13 cellular contexts compared by ENCODE assay signal in genomic region chr1:93692001-93692400, GRCh38. TPM values are rescaled to one million over a fixed set of nuclear protein-coding genes. Genes with fewer than 3 reads are reported as not detected.
DNase-seq lines count a peak whose midpoint lies in the region; ATAC-seq and TF ChIP-seq lines count a peak whose summit lies in the region.
"Had no signal": no experiment of that assay in that cellular context is flagged by ENCODE, and none has a peak within 500 bp of the region (broad histone marks: within the 10 kb centered on the region; RNA-seq: fewer than 3 reads in every experiment).

No MANE protein-coding gene starts in this region.

- peaks cover 3% of the 10 kb centered on the region for H3K27me3 Mint-ChIP-seq in activated CD4-positive, alpha-beta memory T cell treated with anti-CD3 and anti-CD28 coated beads, Interleukin-2, amount 10 ng/mL, durations not matched to agents 7 days and 5 days
- peaks cover 4% of the 10 kb centered on the region for H3K27me3 Mint-ChIP-seq in activated CD4-positive, alpha-beta memory T cell treated with anti-CD3 and anti-CD28 coated beads for 36 hours

- no peaks in the 10 kb centered on the region for H3K36me3 Mint-ChIP-seq in activated CD4-positive, alpha-beta memory T cell treated with anti-CD3 and anti-CD28 coated beads, Interleukin-2, amount 10 ng/mL, durations not matched to agents 7 days and 5 days (ENCODE audit: low read depth)
- H3K36me3 Mint-ChIP-seq in activated CD4-positive, alpha-beta memory T cell treated with anti-CD3 and anti-CD28 coated beads for 36 hours: no peaks in the 10 kb centered on the region
- H3K36me3 Mint-ChIP-seq: activated naive CD4-positive, alpha-beta T cell treated with anti-CD3 and anti-CD28 coated beads, Interleukin-2, amount 50 U/mL, for 72 hours; naive thymus-derived CD4-positive, alpha-beta T cell had no signal

- H3K36me3 ChIP-seq in thoracic aorta: no peaks in the 10 kb centered on the region
- H3K36me3 ChIP-seq: BE2C had no signal

- H3K9me3 Mint-ChIP-seq in activated CD4-positive, alpha-beta memory T cell treated with anti-CD3 and anti-CD28 coated beads, Interleukin-2, amount 10 ng/mL, durations not matched to agents 7 days and 5 days: no peaks in the 10 kb centered on the region
- H3K9me3 Mint-ChIP-seq in activated CD4-positive, alpha-beta memory T cell treated with anti-CD3 and anti-CD28 coated beads for 36 hours: no peaks in the 10 kb centered on the region
- H3K9me3 Mint-ChIP-seq: activated naive CD4-positive, alpha-beta T cell treated with anti-CD3 and anti-CD28 coated beads, Interleukin-2, amount 50 U/mL, for 72 hours; naive thymus-derived CD4-positive, alpha-beta T cell had no signal

- peaks cover 2% of the 10 kb centered on the region for H3K4me1 Mint-ChIP-seq in activated CD4-positive, alpha-beta memory T cell treated with anti-CD3 and anti-CD28 coated beads, Interleukin-2, amount 10 ng/mL, durations not matched to agents 7 days and 5 days
- H3K4me1 Mint-ChIP-seq in activated CD4-positive, alpha-beta memory T cell treated with anti-CD3 and anti-CD28 coated beads for 36 hours (ENCODE audit: low read depth): peaks cover 14% of the 10 kb centered on the region

- no peak for DNase-seq in activated CD4-positive, alpha-beta memory T cell treated with anti-CD3 and anti-CD28 coated beads, Interleukin-2, amount 10 ng/mL, durations not matched to agents 7 days and 5 days
- no peak for DNase-seq in activated CD4-positive, alpha-beta memory T cell treated with anti-CD3 and anti-CD28 coated beads for 36 hours
- peak; percentile 49 for DNase-seq in NCI-H510A (lab: John Stamatoyannopoulos, UW)
- DNase-seq in dermis blood vessel endothelial cell: peak; percentile 10
- no peak for DNase-seq in thoracic aorta (ENCODE audit: low spot score)
- DNase-seq in effector CD8-positive, alpha-beta T cell (lab: John Stamatoyannopoulos, UW): no peak
- DNase-seq in 8988T: no peak
- DNase-seq in DMS53 treated with DMSO at 0.1 percent for 48 hours (lab: John Stamatoyannopoulos, UW; ENCODE audit: unreplicated experiment): no peak
- DNase-seq: activated CD4-positive, alpha-beta T cell treated with anti-CD3 and anti-CD28 coated beads, Interleukin-2, amount 50 U/mL, for 4 hours; naive thymus-derived CD4-positive, alpha-beta T cell; NCI-H1436 treated with DMSO at 0.1 percent for 48 hours had no signal

- H3K27ac Mint-ChIP-seq in activated CD4-positive, alpha-beta memory T cell treated with anti-CD3 and anti-CD28 coated beads, Interleukin-2, amount 10 ng/mL, durations not matched to agents 7 days and 5 days: peak overlapping the region; percentile 91
- H3K27ac Mint-ChIP-seq in activated CD4-positive, alpha-beta memory T cell treated with anti-CD3 and anti-CD28 coated beads for 36 hours: no peak overlapping the region

- H3K4me3 ChIP-seq in thoracic aorta: peak overlapping the region; percentile 51

- CTCF ChIA-PET in activated CD4-positive, alpha-beta memory T cell treated with anti-CD3 and anti-CD28 coated beads, Interleukin-2, amount 10 ng/mL, durations not matched to agents 7 days and 5 days (lab: Charles Lee): interaction anchor here (1.5 to 2.4 kb wide), 3 partner anchors 9 to 25 kb away, joined by 3 to 12 read pairs (median 9); partner anchors contain the start of gene BCAR3
- CTCF ChIA-PET in activated CD4-positive, alpha-beta memory T cell treated with anti-CD3 and anti-CD28 coated beads for 36 hours (lab: Charles Lee): interaction anchor here (0.9 to 1.8 kb wide), 4 partner anchors 10 to 152 kb away, joined by 3 to 7 read pairs (median 4); partner anchors contain the start of gene BCAR3

- ATAC-seq in thoracic aorta (ENCODE audit: insufficient number of reproducible peaks, low FRiP score, low read depth): no peak
- ATAC-seq: activated naive CD4-positive, alpha-beta T cell treated with anti-CD3 and anti-CD28 coated beads, Interleukin-2, amount 50 U/mL, for 72 hours; naive thymus-derived CD4-positive, alpha-beta T cell had no signal

- H3K9me3 ChIP-seq in thoracic aorta: no peaks in the 10 kb centered on the region
- H3K9me3 ChIP-seq: BE2C had no signal

- no peak overlapping the region for H3K4me3 Mint-ChIP-seq in activated CD4-positive, alpha-beta memory T cell treated with anti-CD3 and anti-CD28 coated beads, Interleukin-2, amount 10 ng/mL, durations not matched to agents 7 days and 5 days
- H3K4me3 Mint-ChIP-seq in activated CD4-positive, alpha-beta memory T cell treated with anti-CD3 and anti-CD28 coated beads for 36 hours: no peak overlapping the region
- H3K4me3 Mint-ChIP-seq: naive thymus-derived CD4-positive, alpha-beta T cell had no signal

- POLR2A ChIA-PET in activated CD4-positive, alpha-beta memory T cell treated with anti-CD3 and anti-CD28 coated beads, Interleukin-2, amount 10 ng/mL, durations not matched to agents 7 days and 5 days (lab: Charles Lee): interaction anchor here (1.0 to 2.8 kb wide), 7 partner anchors 10 to 346 kb away, joined by 3 to 21 read pairs (median 11); partner anchors contain the start of gene BCAR3
- POLR2A ChIA-PET in activated CD4-positive, alpha-beta memory T cell treated with anti-CD3 and anti-CD28 coated beads for 36 hours (lab: Charles Lee): interaction anchor here (1.5 to 2.2 kb wide), 2 partner anchors 10 to 24 kb away, joined by 5 to 12 read pairs; partner anchors contain the start of gene BCAR3

- TF ChIP-seq CTCF in thoracic aorta (IDR thresholded peaks at IDR 0.05): no peak

- peak overlapping the region; percentile 80 to 88 for H3K27ac ChIP-seq in thoracic aorta

- H3K4me1 ChIP-seq in thoracic aorta (ENCODE audit: control insufficient read depth in 1 of 2, low read depth in 2 of 2): peaks cover 30 to 48% of the 10 kb centered on the region in 2 donors

- intact Hi-C loops in activated CD4-positive, alpha-beta memory T cell treated with anti-CD3 and anti-CD28 coated beads for 36 hours (cut with micrococcal nuclease): loop anchor here (2.0 to 5.0 kb wide), 3 partner anchors 53 to 125 kb away; no protein-coding TSS in a partner anchor

- H3K27me3 ChIP-seq in thoracic aorta (replicated peaks; ENCODE audit: insufficient read depth): no peaks in the 10 kb centered on the region
- H3K27me3 ChIP-seq: BE2C had no signal

RNA-seq across cellular contexts. Expression of gene BCAR3, which starts 10.4 kb away (rescaled TPM):
- 1 to 10 TPM; 3.1 to 3.9 TPM for total RNA-seq in activated CD4-positive, alpha-beta memory T cell treated with anti-CD3 and anti-CD28 coated beads, Interleukin-2, amount 10 ng/mL, durations not matched to agents 7 days and 5 days
- total RNA-seq in activated CD4-positive, alpha-beta memory T cell treated with anti-CD3 and anti-CD28 coated beads for 36 hours: under 1 TPM; 0.74 to 0.82 TPM
- total RNA-seq in dermis blood vessel endothelial cell (47.1 and 50.5 TPM in 2 replicates), thoracic aorta (10 to 100 TPM; 26.7 to 36.3 TPM)

Comparison
In these comparisons a context has a peak if more than half of its experiments do, and no peak if none do; other contexts are left out.
1. DNase-seq: peak in NCI-H510A (single experiment) and dermis blood vessel endothelial cell (single experiment); none in activated CD4-positive, alpha-beta memory T cell treated with anti-CD3 and anti-CD28 coated beads, Interleukin-2, amount 10 ng/mL, durations not matched to agents 7 days and 5 days (single experiment), activated CD4-positive, alpha-beta memory T cell treated with anti-CD3 and anti-CD28 coated beads for 36 hours (single experiment), thoracic aorta (single experiment), effector CD8-positive, alpha-beta T cell (single experiment), 8988T (single experiment) and DMS53 treated with DMSO at 0.1 percent for 48 hours (single experiment).